Comparison of ENCODE assay signal across 1 cellular context in the genomic region with DNA sequence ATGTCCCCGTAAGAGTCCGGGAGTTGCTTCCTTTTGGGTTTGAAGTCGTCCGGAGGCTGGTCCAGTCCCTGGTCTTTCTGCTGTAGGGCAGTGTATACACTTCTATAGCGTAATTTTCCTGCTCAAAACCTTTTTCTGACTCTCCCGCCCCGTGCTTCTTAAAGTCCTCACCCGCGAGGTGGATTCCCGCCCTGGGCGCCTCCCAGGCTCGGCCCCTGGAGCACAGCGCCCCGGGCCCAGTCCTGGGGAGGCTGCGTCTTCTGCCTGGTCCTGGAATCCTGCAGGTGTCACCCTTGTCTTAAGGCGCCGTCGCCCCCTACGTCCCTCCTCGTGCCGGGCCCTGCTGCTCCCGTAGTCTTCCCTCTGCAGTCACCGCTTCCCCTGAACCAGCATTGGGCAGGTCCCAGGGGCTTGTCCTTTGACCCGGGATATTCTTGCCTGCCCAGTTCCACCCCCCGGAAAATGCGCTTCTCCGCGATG.
TF ChIP-seq lines count a peak whose summit lies in the region.

No MANE protein-coding gene starts in this region.

TF ChIP-seq in endothelial cell of umbilical vein, 7 proteins besides CTCF, POLR2A, EP300 and RAD21:
- TF ChIP-seq POLR2AphosphoS5 (IDR thresholded peaks at IDR 0.05; ENCODE audit: insufficient read depth, low read depth, low read length) (no peak), GATA2 (IDR thresholded peaks at IDR 0.05; ENCODE audit: insufficient read depth, insufficient read length, low read depth, low read length) (no peak), FOS (IDR thresholded peaks at IDR 0.05; ENCODE audit: borderline replicate concordance, insufficient read depth, low read length) (no peak), EZH2 (IDR thresholded peaks at IDR 0.05; ENCODE audit: borderline replicate concordance, low read depth, low read length, severe bottlenecking) (no peak), JUN (IDR thresholded peaks at IDR 0.05; ENCODE audit: borderline replicate concordance, insufficient read depth, insufficient read length, low read depth) (no peak), MYC (IDR thresholded peaks at IDR 0.05; ENCODE audit: low read depth, low read length) (no peak)
- TF ChIP-seq, protein P1, sequence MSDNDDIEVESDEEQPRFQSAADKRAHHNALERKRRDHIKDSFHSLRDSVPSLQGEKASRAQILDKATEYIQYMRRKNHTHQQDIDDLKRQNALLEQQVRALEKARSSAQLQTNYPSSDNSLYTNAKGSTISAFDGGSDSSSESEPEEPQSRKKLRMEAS (IDR thresholded peaks at IDR 0.05; ENCODE audit: insufficient read depth, insufficient read length) = no peak
TF ChIP-seq in endothelial cell of umbilical vein: peak in this region for 0.
